1 cellular context compared by ENCODE assay signal in genomic region chr21:31282095-31282709, GRCh38.
A peak's percentile ranks its signal among the peaks of the same experiment; 100 is the strongest.
TF ChIP-seq lines count a peak whose summit lies in the region.

No MANE protein-coding gene starts in this region.

TF ChIP-seq in K562, 482 proteins besides CTCF, POLR2A, EP300 and RAD21 (continued from another document and continues in another):
- TF ChIP-seq CHD7 (IDR thresholded peaks at IDR 0.05; ENCODE audit: low read depth, low read length) (no peak), HOMEZ (CRISPR knock-in tag; IDR thresholded peaks at IDR 0.05) (no peak), ETV6 (IDR thresholded peaks at IDR 0.05; ENCODE audit: borderline replicate concordance in 1 of 2, low read depth in 2 of 2, low read length in 1 of 2) (no peak), ETV6 (CRISPR knock-in tag; IDR thresholded peaks at IDR 0.05; ENCODE audit: borderline replicate concordance) (no peak), PURB (CRISPR knock-in tag; IDR thresholded peaks at IDR 0.05; ENCODE audit: low read depth) (no peak), GABPB1 (CRISPR knock-in tag; IDR thresholded peaks at IDR 0.05) (no peak), THRB (CRISPR knock-in tag; conservative IDR thresholded peaks at IDR 0.05) (no peak), USF1 (CRISPR knock-in tag; IDR thresholded peaks at IDR 0.05) (no peak), ARNT (IDR thresholded peaks at IDR 0.05) (no peak), SMARCB1 (IDR thresholded peaks at IDR 0.05; ENCODE audit: insufficient read length, low read depth) (no peak), STAT5B (CRISPR knock-in tag; IDR thresholded peaks at IDR 0.05) (no peak), RREB1 (CRISPR knock-in tag; IDR thresholded peaks at IDR 0.05) (no peak), PBX2 (CRISPR knock-in tag; IDR thresholded peaks at IDR 0.05; ENCODE audit: low read depth) (no peak), PBX2 (tag; conservative IDR thresholded peaks at IDR 0.05; ENCODE audit: low read depth) (peak; percentile 64; the same call in 1 of the 2 replicates), AFF1 (IDR thresholded peaks at IDR 0.05; ENCODE audit: low read depth in 1 of 2, partially characterized antibody in 2 of 2) (no peak), GTF2E2 (tag; IDR thresholded peaks at IDR 0.05) (no peak), ARID1B (IDR thresholded peaks at IDR 0.05) (peak; percentile 75), THRA (IDR thresholded peaks at IDR 0.05) (no peak), GATAD2A (IDR thresholded peaks at IDR 0.05) (no peak), BRD4 (IDR thresholded peaks at IDR 0.05) (no peak)
